In the genomic region with DNA sequence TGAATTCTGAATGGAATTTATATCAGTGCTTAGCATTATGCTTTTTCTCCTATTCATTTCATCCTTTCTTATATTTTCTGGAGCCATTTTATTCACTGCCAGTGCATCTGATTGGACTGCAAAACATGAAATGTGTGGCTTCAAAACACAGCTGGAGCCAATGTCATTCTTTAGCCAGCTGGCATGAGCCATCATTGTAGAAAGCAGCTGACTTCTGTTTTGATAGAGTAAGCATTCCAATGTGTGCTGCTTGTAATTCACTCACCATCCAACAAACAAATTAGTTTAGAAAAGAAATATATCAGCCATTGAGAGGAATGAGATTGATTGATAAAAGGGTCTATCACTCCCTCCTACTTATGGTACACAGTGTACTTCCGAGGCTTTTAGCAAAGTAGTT, we compare ENCODE assay signal across 13 cellular contexts.
"Had no signal": no experiment of that assay in that cellular context is flagged by ENCODE, and none has a peak within 500 bp of the region (broad histone marks: within the 10 kb centered on the region; RNA-seq: fewer than 3 reads in every experiment).

No MANE protein-coding gene starts in this region.

- H3K9ac ChIP-seq: parathyroid adenoma had no signal

- H3K9me3 ChIP-seq: left lung, tibial nerve had no signal

- H3K4me3 ChIP-seq: heart right ventricle, left lung, smooth muscle cell, tibial nerve had no signal

- H3K4me2 ChIP-seq: smooth muscle cell had no signal

- H3K27ac ChIP-seq: foreskin keratinocyte, heart right ventricle, left lung, parathyroid adenoma, tibial nerve had no signal

- H3K27me3 ChIP-seq: foreskin keratinocyte, heart right ventricle, left lung, tibial nerve had no signal

- H2AFZ ChIP-seq: parathyroid adenoma had no signal

- H3K36me3 ChIP-seq: heart right ventricle, left lung, tibial nerve had no signal

- DNase-seq: activated CD4-positive, alpha-beta T cell treated with anti-CD3 and anti-CD28 coated beads for 4 hours; activated CD8-positive, alpha-beta memory T cell treated with anti-CD3 and anti-CD28 coated beads, Interleukin-2, amount 50 U/mL, for 48 hours; activated CD8-positive, alpha-beta T cell treated with anti-CD3 and anti-CD28 coated beads, Interleukin-2, amount 10 ng/mL, durations not matched to agents 7 days and 5 days; activated naive CD4-positive, alpha-beta T cell treated with Interleukin-2 at 50 U/mL for 16 hours; activated naive CD8-positive, alpha-beta T cell treated with anti-CD3 and anti-CD28 coated beads, Interleukin-2, amount 50 U/mL, for 24 hours; effector memory CD8-positive, alpha-beta T cell; heart right ventricle; left lung had no signal

- H3K79me2 ChIP-seq: parathyroid adenoma had no signal

- ATAC-seq: activated CD8-positive, alpha-beta T cell treated with anti-CD3 and anti-CD28 coated beads, Interleukin-2, amount 10 ng/mL, durations not matched to agents 7 days and 5 days; activated naive CD8-positive, alpha-beta T cell treated with anti-CD3 and anti-CD28 coated beads, Interleukin-2, amount 50 U/mL, for 24 hours; effector memory CD8-positive, alpha-beta T cell; foreskin keratinocyte; heart right ventricle; left lung; SK-N-SH treated with all-trans-retinoic acid at 6 μM for 48 hours had no signal

- H3K4me1 ChIP-seq: foreskin keratinocyte, heart right ventricle, left lung, parathyroid adenoma, tibial nerve had no signal
